13 cellular contexts compared by ENCODE assay signal in genomic region chr16:85536073-85536410, GRCh38.
DNase-seq lines count a peak whose midpoint lies in the region; TF ChIP-seq lines count a peak whose summit lies in the region.
"Had no signal": no experiment of that assay in that cellular context is flagged by ENCODE, and none has a peak within 500 bp of the region (broad histone marks: within the 10 kb centered on the region; RNA-seq: fewer than 3 reads in every experiment).

No MANE protein-coding gene starts in this region.

- H3F3A ChIP-seq in Loucy (ENCODE audit: low read depth) (no peaks in the 10 kb centered on the region), neural progenitor cell (ENCODE audit: low read depth) (no peaks in the 10 kb centered on the region)

- peak overlapping the region; percentile 61 for H3K4me2 ChIP-seq in Loucy (ENCODE audit: low read depth, low read length, poor library complexity, severe bottlenecking)
- no peak overlapping the region for H3K4me2 ChIP-seq in neural progenitor cell

- H3K9ac ChIP-seq in Loucy (ENCODE audit: low read depth, low read length, poor library complexity, severe bottlenecking) (peak overlapping the region; percentile 54), colonic mucosa (ENCODE audit: low read depth in 2 of 2, low read length in 2 of 2) (peak overlapping the region; percentile 6 to 70), muscle layer of colon (ENCODE audit: low read length) (peak overlapping the region; percentile 11), neural progenitor cell (no peak overlapping the region)

- TF ChIP-seq EP300 in ovary (IDR thresholded peaks at IDR 0.05) = no peak

- H3K4me3 Mint-ChIP-seq in neural progenitor cell = no peak overlapping the region
- H3K4me3 Mint-ChIP-seq: activated T-cell treated with anti-CD3 and anti-CD28 coated beads, Interleukin-2, amount 50 U/mL, for 24 hours had no signal

- H3K27me3 Mint-ChIP-seq in neural progenitor cell (ENCODE audit: insufficient read depth, low read depth) = peaks cover 11% of the 10 kb centered on the region
- H3K27me3 Mint-ChIP-seq: activated T-cell treated with anti-CD3 and anti-CD28 coated beads, Interleukin-2, amount 50 U/mL, for 24 hours had no signal

- H3K4me3 ChIP-seq in Loucy (ENCODE audit: low read length, poor library complexity, severe bottlenecking) (peak overlapping the region; percentile 30), colonic mucosa (no peak overlapping the region), muscle layer of colon (ENCODE audit: low read depth in 1 of 2, low read length in 2 of 2) (peak overlapping the region in 1 of 2 donors; percentile 59), neural progenitor cell (no peak overlapping the region), ovary (no peak overlapping the region)
- H3K4me3 ChIP-seq: Peyer's patch had no signal

- H3K4me1 Mint-ChIP-seq in neural progenitor cell = peaks cover 38% of the 10 kb centered on the region

- no peak for TF ChIP-seq CTCF in Loucy (conservative IDR thresholded peaks at IDR 0.05; ENCODE audit: low read length)
- TF ChIP-seq CTCF in colonic mucosa (IDR thresholded peaks at IDR 0.05) = no peak
- TF ChIP-seq CTCF in neural progenitor cell (IDR thresholded peaks at IDR 0.05) = no peak
- no peak for TF ChIP-seq CTCF in ovary (IDR thresholded peaks at IDR 0.05)

- no peak for TF ChIP-seq POLR2A in ovary (IDR thresholded peaks at IDR 0.05)

- H3K79me2 ChIP-seq in Loucy (ENCODE audit: insufficient read depth, low read length) = peaks cover 6% of the 10 kb centered on the region; the same call in 1 of the 2 replicates
- no peaks in the 10 kb centered on the region for H3K79me2 ChIP-seq in neural progenitor cell (ENCODE audit: low read depth)

- H2AFZ ChIP-seq in Loucy (ENCODE audit: low read length) = no peak overlapping the region
- H2AFZ ChIP-seq in neural progenitor cell (replicated peaks) = no peak overlapping the region

- intact Hi-C loops in colonic mucosa (cut with DNase I) = no loop called here
- intact Hi-C loops in ovary (cut with DNase I) = no loop called here

- WGBS in ovary, 3 donors = 26 to 46% (median 43%) methylated on average over 6 of the region's 6 CpGs

- H3K9me2 ChIP-seq in Loucy (replicated peaks; ENCODE audit: low read depth, low read length) = no peaks in the 10 kb centered on the region

- DNase-seq in AML-193 (lab: John Stamatoyannopoulos, UW) (peak; percentile 40 to 46), colonic mucosa (no peak), neural progenitor cell (ENCODE audit: low spot score) (no peak), ovary (no peak), cerebellar nuclear complex (lab: John Stamatoyannopoulos, UW) (no peak)
- DNase-seq in activated CD4-positive, CD25-positive, alpha-beta regulatory T cell (lab: John Stamatoyannopoulos, UW) = no peak
- DNase-seq: activated T-cell treated with anti-CD3 and anti-CD28 coated beads, Interleukin-2, amount 50 U/mL, for 24 hours; brain microvascular endothelial cell; NCI-H2029 treated with DMSO at 0.1 percent for 48 hours had no signal

- H3K27ac Mint-ChIP-seq in neural progenitor cell = no peak overlapping the region
- H3K27ac Mint-ChIP-seq: activated T-cell treated with anti-CD3 and anti-CD28 coated beads, Interleukin-2, amount 50 U/mL, for 24 hours had no signal

- peaks cover 8% of the 10 kb centered on the region for H3K9me3 Mint-ChIP-seq in neural progenitor cell

- H4K20me1 ChIP-seq in Loucy (ENCODE audit: insufficient read depth, low read length, poor library complexity, severe bottlenecking) = no peaks in the 10 kb centered on the region
- H4K20me1 ChIP-seq in neural progenitor cell (ENCODE audit: low read depth) = no peaks in the 10 kb centered on the region

- H3K9me3 ChIP-seq in Loucy (ENCODE audit: insufficient read depth, low read depth, low read length) = peaks cover 12% of the 10 kb centered on the region; the same call in 1 of the 2 replicates
- H3K9me3 ChIP-seq in colonic mucosa = no peaks in the 10 kb centered on the region
- H3K9me3 ChIP-seq in muscle layer of colon (ENCODE audit: low read length) = peaks cover 4% of the 10 kb centered on the region
- H3K9me3 ChIP-seq in neural progenitor cell (ENCODE audit: low read depth) = peaks cover 7% of the 10 kb centered on the region
- H3K9me3 ChIP-seq in ovary = peaks cover 0 to 5% of the 10 kb centered on the region in 2 donors
- H3K9me3 ChIP-seq: Peyer's patch had no signal

- H3K4me1 ChIP-seq in Loucy (ENCODE audit: insufficient read depth, low read length, poor library complexity, severe bottlenecking) (peaks cover 28% of the 10 kb centered on the region), colonic mucosa (peaks cover 7% of the 10 kb centered on the region), muscle layer of colon (ENCODE audit: insufficient read depth, low read length) (peaks cover 36% of the 10 kb centered on the region), neural progenitor cell (peaks cover 20% of the 10 kb centered on the region), ovary (ENCODE audit: insufficient read depth) (peaks cover 7% of the 10 kb centered on the region)

- H3K27ac ChIP-seq in colonic mucosa (peak overlapping the region; percentile 41), muscle layer of colon (ENCODE audit: low read depth, low read length) (peak overlapping the region; percentile 92), neural progenitor cell (no peak overlapping the region), ovary (no peak overlapping the region)
- H3K27ac ChIP-seq: brain microvascular endothelial cell, VCaP had no signal

- no peaks in the 10 kb centered on the region for H3K27me3 ChIP-seq in Loucy (ENCODE audit: insufficient read depth, low read length, poor library complexity, severe bottlenecking)
- no peaks in the 10 kb centered on the region for H3K27me3 ChIP-seq in colonic mucosa
- H3K27me3 ChIP-seq in muscle layer of colon (ENCODE audit: control insufficient read depth in 1 of 2, insufficient read depth in 2 of 2, low read length in 2 of 2) = no peaks in the 10 kb centered on the region
- no peaks in the 10 kb centered on the region for H3K27me3 ChIP-seq in neural progenitor cell
- no peaks in the 10 kb centered on the region for H3K27me3 ChIP-seq in ovary
- H3K27me3 ChIP-seq: brain microvascular endothelial cell, Peyer's patch had no signal

- H3K36me3 ChIP-seq in Loucy (ENCODE audit: insufficient read depth, low read length) (peaks cover 4% of the 10 kb centered on the region; the same call in 1 of the 2 replicates), colonic mucosa (no peaks in the 10 kb centered on the region), muscle layer of colon (ENCODE audit: insufficient read depth, low read length) (peaks cover 9% of the 10 kb centered on the region), neural progenitor cell (no peaks in the 10 kb centered on the region), ovary (no peaks in the 10 kb centered on the region)
- H3K36me3 ChIP-seq: brain microvascular endothelial cell, Peyer's patch had no signal

- no peaks in the 10 kb centered on the region for H3K36me3 Mint-ChIP-seq in neural progenitor cell

Comparison
In these comparisons a context has a peak if more than half of its experiments do, and no peak if none do; other contexts are left out.
1. DNase-seq: peak in AML-193 (2 of 2); none in colonic mucosa (single experiment), neural progenitor cell (single experiment), ovary (0 of 5), cerebellar nuclear complex (0 of 2) and activated CD4-positive, CD25-positive, alpha-beta regulatory T cell (0 of 4).
2. H3K27ac ChIP-seq: peak in colonic mucosa (single experiment) and muscle layer of colon (single experiment); none in neural progenitor cell (single experiment) and ovary (0 of 2).